1 cellular context compared by ENCODE assay signal in genomic region chr14:77616454-77617229, GRCh38.
TF ChIP-seq lines count a peak whose summit lies in the region.

Gene SPTLC2, minus strand, starts transcription at chr14:77616637. Its CDS starts 58 bp downstream, at chr14:77616579.

TF ChIP-seq in HepG2, 621 proteins besides CTCF, POLR2A, EP300 and RAD21 (continued from another document and continues in another):
- TF ChIP-seq ZKSCAN1 (IDR thresholded peaks at IDR 0.05; ENCODE audit: low read length): no peak
- peak; percentile 62; the same call in 1 of the 2 replicates for TF ChIP-seq TARDBP (CRISPR knock-in tag; IDR thresholded peaks at IDR 0.05)
- TF ChIP-seq YEATS4 (CRISPR knock-in tag; IDR thresholded peaks at IDR 0.05; ENCODE audit: borderline replicate concordance): peak; percentile 86; the same call in 1 of the 2 replicates
- no peak for TF ChIP-seq ZBTB34 (CRISPR knock-in tag; IDR thresholded peaks at IDR 0.05)
- TF ChIP-seq POLR2AphosphoS5 (IDR thresholded peaks at IDR 0.05; ENCODE audit: low read depth, low read length): peak; percentile 52
- peak; percentile 71 for TF ChIP-seq DR1 (CRISPR knock-in tag; IDR thresholded peaks at IDR 0.05)
- TF ChIP-seq HNRNPLL (IDR thresholded peaks at IDR 0.05; ENCODE audit: low read depth, low read length, poor library complexity, severe bottlenecking): peak; percentile 95
- 0 out of 2 replicates have a peak, but pooled peaks have one; percentile 42 for TF ChIP-seq ZNF124 (CRISPR knock-in tag; IDR thresholded peaks at IDR 0.05)
- peak; percentile 89; the same call in 1 of the 2 replicates for TF ChIP-seq ZBTB25 (CRISPR knock-in tag; IDR thresholded peaks at IDR 0.05)
- 0 out of 2 replicates have a peak, but pooled peaks have one; percentile 36 for TF ChIP-seq ZNF567 (CRISPR knock-in tag; IDR thresholded peaks at IDR 0.05; ENCODE audit: borderline replicate concordance)
- TF ChIP-seq ZMYM2 (CRISPR knock-in tag; IDR thresholded peaks at IDR 0.05): no peak
- peak; percentile 52; the same call in 1 of the 2 replicates for TF ChIP-seq ZBED4 (CRISPR knock-in tag; IDR thresholded peaks at IDR 0.05; ENCODE audit: borderline replicate concordance)
- TF ChIP-seq ZFYVE20 (CRISPR knock-in tag; IDR thresholded peaks at IDR 0.05; ENCODE audit: borderline replicate concordance, low read depth): no peak
- no peak for TF ChIP-seq MYNN (CRISPR knock-in tag; IDR thresholded peaks at IDR 0.05; ENCODE audit: low read depth)
- peak; percentile 26; the same call in 1 of the 2 replicates for TF ChIP-seq ZBTB7B (CRISPR knock-in tag; IDR thresholded peaks at IDR 0.05)
- TF ChIP-seq NAIF1 (CRISPR knock-in tag; IDR thresholded peaks at IDR 0.05; ENCODE audit: borderline replicate concordance): no peak
- no peak; the same call in 1 of the 2 replicates for TF ChIP-seq AHDC1 (CRISPR knock-in tag; IDR thresholded peaks at IDR 0.05; ENCODE audit: borderline replicate concordance)
- TF ChIP-seq CCDC6 (CRISPR knock-in tag; IDR thresholded peaks at IDR 0.05): peak; percentile 21; the same call in 1 of the 2 replicates
- no peak for TF ChIP-seq BATF2 (CRISPR knock-in tag; IDR thresholded peaks at IDR 0.05)
- TF ChIP-seq NR2F6 (IDR thresholded peaks at IDR 0.05): no peak
- TF ChIP-seq NR2F6 (CRISPR knock-in tag; IDR thresholded peaks at IDR 0.05): peak; percentile 7; the same call in 1 of the 2 replicates
- TF ChIP-seq HDAC1 (CRISPR knock-in tag; IDR thresholded peaks at IDR 0.05): peak; percentile 83
- no peak for TF ChIP-seq CSRNP2 (CRISPR knock-in tag; conservative IDR thresholded peaks at IDR 0.05; ENCODE audit: low read depth)
- TF ChIP-seq ZNF484 (CRISPR knock-in tag; IDR thresholded peaks at IDR 0.05; ENCODE audit: borderline replicate concordance, low read depth): no peak
- TF ChIP-seq RNF2 (conservative IDR thresholded peaks at IDR 0.05; ENCODE audit: low read depth): 0 out of 2 replicates have a peak, but pooled peaks have one; percentile 31
- no peak for TF ChIP-seq KLF13 (CRISPR knock-in tag; IDR thresholded peaks at IDR 0.05)
- TF ChIP-seq PAXIP1 (CRISPR knock-in tag; conservative IDR thresholded peaks at IDR 0.05): peak; percentile 49
- peak; percentile 53 for TF ChIP-seq CEBPZ (IDR thresholded peaks at IDR 0.05; ENCODE audit: low read length)
- TF ChIP-seq MBNL3 (CRISPR knock-in tag; conservative IDR thresholded peaks at IDR 0.05): no peak
- TF ChIP-seq MAX (IDR thresholded peaks at IDR 0.05): peak; percentile 76
